ENCODE assay signal across 12 cellular contexts in the genomic region with DNA sequence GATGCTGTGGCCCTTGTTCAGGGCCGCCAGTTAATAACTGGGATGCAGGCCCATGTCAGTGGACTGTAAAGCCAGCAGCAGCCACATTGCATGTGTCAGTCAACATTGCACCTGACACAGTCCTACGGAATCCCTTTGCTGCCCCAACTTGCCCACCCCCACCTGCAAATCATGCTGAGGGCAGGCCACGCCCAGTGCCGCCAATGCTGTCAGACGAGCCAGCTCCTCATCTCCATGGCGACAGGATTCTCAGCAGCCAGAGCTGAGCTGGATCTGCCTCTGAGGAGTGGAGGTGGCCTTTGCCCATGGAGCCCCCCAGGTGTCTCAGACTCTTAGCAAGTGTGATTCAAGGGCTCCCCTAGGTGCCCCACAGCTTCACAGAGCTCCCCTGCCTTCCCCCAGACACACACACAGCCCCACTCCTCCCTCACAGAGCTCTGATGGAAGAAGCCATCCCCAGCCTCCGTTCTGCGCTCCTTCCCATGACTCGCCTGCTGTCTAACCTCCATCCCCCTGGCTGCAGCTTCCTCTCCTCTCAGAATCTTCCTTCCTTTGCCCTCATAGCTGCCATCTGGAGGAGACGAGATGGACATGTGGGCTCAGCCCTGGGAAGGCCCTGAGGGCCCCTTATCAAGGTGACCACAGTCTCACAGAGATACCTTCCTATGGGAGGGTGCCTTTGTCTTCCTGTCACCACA.
DNase-seq lines count a peak whose midpoint lies in the region; TF ChIP-seq lines count a peak whose summit lies in the region.
"Had no signal": no experiment of that assay in that cellular context is flagged by ENCODE, and none has a peak within 500 bp of the region (broad histone marks: within the 10 kb centered on the region; RNA-seq: fewer than 3 reads in every experiment).

No MANE protein-coding gene starts in this region.

- POLR2A ChIA-PET in A673 (lab: Charles Lee; ENCODE audit: low non-redundant PET): no interaction called here

- intact Hi-C loops in A673 (cut with micrococcal nuclease; ENCODE audit: unreplicated experiment): no loop called here
- intact Hi-C loops in uterus (cut with DNase I; ENCODE audit: low total_unique reads): no loop called here

- H3K4me3 ChIP-seq in A673 (ENCODE audit: low read depth, low read length, poor library complexity, severe bottlenecking) (no peak overlapping the region), coronary artery (no peak overlapping the region), uterus (no peak overlapping the region)
- H3K4me3 ChIP-seq: GM23248 had no signal

- H3K27me3 ChIP-seq in A673 (replicated peaks; ENCODE audit: insufficient read depth, low read depth, low read length, poor library complexity) (no peaks in the 10 kb centered on the region), uterus (no peaks in the 10 kb centered on the region)

- no peaks in the 10 kb centered on the region for H3K36me3 ChIP-seq in A673 (ENCODE audit: insufficient read depth, low read length, poor library complexity, severe bottlenecking)
- H3K36me3 ChIP-seq in uterus: no peaks in the 10 kb centered on the region

- H3K9me3 ChIP-seq in A673 (ENCODE audit: low read depth, low read length, poor library complexity, severe bottlenecking) (no peaks in the 10 kb centered on the region), uterus (no peaks in the 10 kb centered on the region)

- CTCF ChIA-PET in A673 (lab: Charles Lee): no interaction called here

- BruUV-seq in A673 (replicated peaks; lab: Mats Ljungman, UMichigan): no TSS peak

- DNase-seq in NCI-H2029 (lab: John Stamatoyannopoulos, UW) (peak; percentile 14), NCI-H2029 treated with DMSO at 0.1 percent for 48 hours (lab: John Stamatoyannopoulos, UW) (no peak), NCI-H69 (lab: John Stamatoyannopoulos, UW) (peak; percentile 59), epithelial cell of prostate (ENCODE audit: low read depth, low spot score) (peak; percentile 46), renal cortical epithelial cell (ENCODE audit: low read depth) (peak; percentile 49), A673 (ENCODE audit: low spot score) (no peak), coronary artery (ENCODE audit: low spot score) (no peak), uterus (no peak)
- DNase-seq: activated T-cell treated with anti-CD3 and anti-CD28 coated beads for 4 hours; stimulated activated CD4-positive, alpha-beta T cell treated with anti-CD3 and anti-CD28 coated beads, Interleukin-1b, Interleukin-23, amount 100 ng/mL, for 48 hours; stimulated activated naive CD8-positive, alpha-beta T cell treated with anti-CD3 and anti-CD28 coated beads, Interleukin-15, amount 100 ng/mL, for 72 hours had no signal

- H3K27ac ChIP-seq in epithelial cell of prostate (no peak overlapping the region), A673 (ENCODE audit: low read depth, low read length, poor library complexity, severe bottlenecking) (no peak overlapping the region), coronary artery (no peak overlapping the region), uterus (no peak overlapping the region)
- H3K27ac ChIP-seq: GM23248 had no signal

- no peak for TF ChIP-seq CTCF in A673 (conservative IDR thresholded peaks at IDR 0.05; ENCODE audit: low read depth, low read length)
- no peak for TF ChIP-seq CTCF in coronary artery (IDR thresholded peaks at IDR 0.05)
- TF ChIP-seq CTCF in uterus (IDR thresholded peaks at IDR 0.05): no peak

- no peak for TF ChIP-seq POLR2A in uterus (IDR thresholded peaks at IDR 0.05)

- peaks cover 21% of the 10 kb centered on the region for H3K4me1 ChIP-seq in A673 (ENCODE audit: insufficient read depth, low read length, poor library complexity, severe bottlenecking)
- H3K4me1 ChIP-seq in uterus: peaks cover 4% of the 10 kb centered on the region in 2 donors

Comparison
In these comparisons a context has a peak if more than half of its experiments do, and no peak if none do; other contexts are left out.
1. DNase-seq: peak in NCI-H2029 (single experiment), NCI-H69 (single experiment), epithelial cell of prostate (single experiment) and renal cortical epithelial cell (single experiment); none in NCI-H2029 treated with DMSO at 0.1 percent for 48 hours (single experiment), A673 (single experiment), coronary artery (single experiment) and uterus (0 of 2).